ENCODE assay signal across 19 cellular contexts in the genomic region with DNA sequence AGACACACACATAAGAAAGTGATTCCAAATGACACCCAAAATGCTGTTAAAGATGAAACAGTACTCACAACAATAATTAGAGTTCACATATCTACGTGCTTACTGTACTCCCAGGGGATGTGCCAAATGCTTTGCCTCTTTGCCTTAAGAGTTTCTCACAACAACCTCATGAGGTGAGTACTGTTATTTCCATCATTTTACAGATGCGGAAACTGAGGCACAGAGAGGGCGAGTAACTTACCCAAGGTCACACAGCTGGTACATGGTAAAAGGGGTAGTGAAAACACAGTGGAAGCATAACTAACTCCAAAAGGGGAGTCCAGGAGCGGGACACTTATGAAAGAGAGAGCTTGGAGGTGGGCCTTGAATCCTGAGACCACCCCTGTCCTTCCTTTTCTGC.
DNase-seq lines count a peak whose midpoint lies in the region; ATAC-seq lines count a peak whose summit lies in the region.
"Had no signal": no experiment of that assay in that cellular context is flagged by ENCODE, and none has a peak within 500 bp of the region (broad histone marks: within the 10 kb centered on the region; RNA-seq: fewer than 3 reads in every experiment).

No MANE protein-coding gene starts in this region.

- ATAC-seq in HG03095 (IDR thresholded peaks at IDR 0.05; ENCODE audit: unreplicated experiment) = no peak
- ATAC-seq: A549 had no signal

- DNase-seq in NCI-H2107 treated with DMSO at 0.1 percent for 48 hours (lab: John Stamatoyannopoulos, UW; ENCODE audit: unreplicated experiment) (peak; percentile 91), NCI-H2107 (lab: John Stamatoyannopoulos, UW) (no peak), NCI-H1436 (lab: John Stamatoyannopoulos, UW) (peak; percentile 86), NCI-H2171 treated with DMSO at 0.1 percent for 48 hours (lab: John Stamatoyannopoulos, UW) (peak; percentile 79), head of caudate nucleus (no peak)
- no peak for DNase-seq in activated T-cell treated with anti-CD3 and anti-CD28 coated beads, Interleukin-2, amount 50 U/mL, for 1 hour
- DNase-seq: 8988T; ACHN; AML-193; BE2C; CD4-positive, alpha-beta T cell; CD8-positive, alpha-beta memory T cell; DMS 273 treated with DMSO at 0.1 percent for 48 hours; DND-41; GOT3; H7; HCEC 1CT had no signal

- intact Hi-C loops in head of caudate nucleus (cut with DNase I) = no loop called here

Comparison
In these comparisons a context has a peak if more than half of its experiments do, and no peak if none do; other contexts are left out.
1. DNase-seq: peak in NCI-H2107 treated with DMSO at 0.1 percent for 48 hours (single experiment), NCI-H1436 (single experiment) and NCI-H2171 treated with DMSO at 0.1 percent for 48 hours (single experiment); none in NCI-H2107 (single experiment), activated T-cell treated with anti-CD3 and anti-CD28 coated beads, Interleukin-2, amount 50 U/mL, for 1 hour (single experiment) and head of caudate nucleus (0 of 42).